8 cellular contexts compared by ENCODE assay signal in genomic region chr11:67117667-67118058, GRCh38. TPM values are rescaled to one million over a fixed set of nuclear protein-coding genes. Genes with fewer than 3 reads are reported as not detected.
DNase-seq lines count a peak whose midpoint lies in the region; ATAC-seq, FAIRE-seq and TF ChIP-seq lines count a peak whose summit lies in the region.

No MANE protein-coding gene starts in this region.

- ATAC-seq in GM21825 (IDR thresholded peaks at IDR 0.05; ENCODE audit: unreplicated experiment) = peak; percentile 0
- ATAC-seq in left lobe of liver = peak; percentile 6

- H3K36me3 ChIP-seq in bronchial epithelial cell (ENCODE audit: control insufficient read depth, insufficient read depth, low read length) = no peaks in the 10 kb centered on the region

- DNase-seq in T-helper 1 cell = peak in 4 of 5 donors; percentile 22 to 41 (median 24)
- DNase-seq in bronchial epithelial cell (ENCODE audit: low read depth) = no peak
- DNase-seq in left lobe of liver (ENCODE audit: low spot score) = peak; percentile 62
- peak; percentile 27 to 30 for DNase-seq in stimulated activated CD4-positive, alpha-beta T cell treated with anti-CD3 and anti-CD28 coated beads, Interleukin-4, amount 100 ng/mL, for 48 hours (ENCODE audit: low read depth in 2 of 2)
- no peak for DNase-seq in COLO829 (ENCODE audit: low spot score)
- DNase-seq in GM19238 (ENCODE audit: insufficient read length, low spot score) = no peak
- no peak for DNase-seq in pons (ENCODE audit: low spot score)

- peak overlapping the region; percentile 40 for H3K4me3 ChIP-seq in bronchial epithelial cell (ENCODE audit: low read depth, low read length)

- H3K27me3 ChIP-seq in bronchial epithelial cell (ENCODE audit: control insufficient read depth, insufficient read depth, low read length) = no peaks in the 10 kb centered on the region

- TF ChIP-seq CTCF in bronchial epithelial cell (IDR thresholded peaks at IDR 0.05; ENCODE audit: insufficient read depth, low read length, severe bottlenecking) = no peak

- no peak for FAIRE-seq in bronchial epithelial cell (lab: Jason Lieb, UNC)

RNA-seq across cellular contexts. Expression of gene KDM2A, which starts 1.4 kb away (rescaled TPM):
- total RNA-seq in bronchial epithelial cell (38.4 and 49.0 TPM in 2 replicates), left lobe of liver (39.0 TPM)

Comparison
In these comparisons a context has a peak if more than half of its experiments do, and no peak if none do; other contexts are left out.
1. DNase-seq: peak in T-helper 1 cell (4 of 5), left lobe of liver (single experiment) and stimulated activated CD4-positive, alpha-beta T cell treated with anti-CD3 and anti-CD28 coated beads, Interleukin-4, amount 100 ng/mL, for 48 hours (2 of 2); none in bronchial epithelial cell (single experiment), COLO829 (single experiment), GM19238 (single experiment) and pons (single experiment).